Comparison of ENCODE assay signal across 8 cellular contexts in the genomic region with DNA sequence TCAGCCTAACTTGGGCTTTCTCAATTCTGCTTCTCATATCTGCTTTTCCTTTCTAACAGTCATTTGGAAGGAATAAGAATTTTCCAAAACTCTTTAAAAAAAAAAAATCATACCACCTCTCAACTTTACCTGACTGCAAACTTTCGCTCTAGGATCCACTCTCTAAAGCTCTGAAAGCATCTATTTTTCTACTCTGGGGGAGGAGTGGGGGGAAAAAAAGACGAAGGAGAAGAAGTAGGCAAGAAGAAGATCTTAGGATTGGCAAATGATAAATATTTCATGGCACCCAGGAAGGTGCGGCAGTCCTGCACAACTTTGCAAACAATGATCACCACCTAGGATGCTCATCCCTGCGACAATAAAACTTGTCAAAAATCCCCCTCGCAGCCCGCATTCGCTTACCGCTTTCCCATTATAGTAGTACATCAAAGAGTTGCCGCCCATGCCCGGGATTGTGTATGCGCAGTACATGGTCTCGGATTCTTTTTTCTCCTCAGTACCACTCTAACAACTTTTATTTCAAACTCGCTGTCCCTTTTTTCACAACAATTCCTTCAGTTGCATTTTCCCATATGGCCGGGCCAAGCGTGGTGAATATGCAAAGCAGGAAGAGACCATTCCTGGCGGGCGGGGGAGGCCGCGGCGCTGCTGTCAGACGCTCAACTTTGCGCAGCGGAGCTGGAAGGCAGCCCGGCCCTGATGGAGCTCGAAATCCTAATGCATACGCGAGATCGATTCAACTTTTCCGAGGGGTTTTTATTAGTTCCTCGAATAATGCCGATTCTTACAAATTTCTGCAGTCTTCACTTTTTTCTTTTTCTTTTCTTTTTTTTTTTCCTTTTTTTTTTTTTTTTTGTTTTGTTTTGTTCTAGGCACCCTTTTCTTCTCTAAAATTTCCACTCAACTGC.
A peak's percentile ranks its signal among the peaks of the same experiment; 100 is the strongest.
DNase-seq lines count a peak whose midpoint lies in the region; ATAC-seq, FAIRE-seq and TF ChIP-seq lines count a peak whose summit lies in the region.

No MANE protein-coding gene starts in this region.

- H3K4me3 ChIP-seq in AG09309 (ENCODE audit: control insufficient read depth, low read depth, low read length) = peak overlapping the region; percentile 55
- peak overlapping the region; percentile 71 for H3K4me3 ChIP-seq in fibroblast of the aortic adventitia (ENCODE audit: low read depth, low read length)
- peak overlapping the region; percentile 61 for H3K4me3 ChIP-seq in thymus (ENCODE audit: low read length)

- FAIRE-seq in GM18507 (lab: Jason Lieb, UNC) = peak; percentile 91

- WGBS in thymus = under 1% methylated on average over 31 of the region's 31 CpGs

- H3K4me1 ChIP-seq in thymus (ENCODE audit: control insufficient read depth, insufficient read depth, low read length) = peaks cover 5% of the 10 kb centered on the region

- no peak overlapping the region for H3K27ac Mint-ChIP-seq in activated CD8-positive, alpha-beta memory T cell treated with anti-CD3 and anti-CD28 coated beads, Interleukin-2, amount 10 ng/mL, durations not matched to agents 7 days and 5 days
- H3K27ac Mint-ChIP-seq in naive thymus-derived CD8-positive, alpha-beta T cell = peak overlapping the region in 1 of 10 donors; percentile 81

- DNase-seq in AG09309 (ENCODE audit: low read depth) (peak; percentile 78), GM18507 (ENCODE audit: extremely low spot score, insufficient read length, low read depth) (no peak), NCI-H2107 treated with DMSO at 0.1 percent for 48 hours (lab: John Stamatoyannopoulos, UW; ENCODE audit: unreplicated experiment) (peak; percentile 88), fibroblast of the aortic adventitia (ENCODE audit: low read depth) (peak; percentile 93)
- peak; percentile 43 for DNase-seq in activated CD8-positive, alpha-beta memory T cell treated with anti-CD3 and anti-CD28 coated beads, Interleukin-2, amount 10 ng/mL, durations not matched to agents 7 days and 5 days
- DNase-seq in naive thymus-derived CD8-positive, alpha-beta T cell = peak in 5 of 10 donors; percentile 0 to 58 (median 7)

- POLR2A ChIA-PET in naive thymus-derived CD8-positive, alpha-beta T cell (lab: Charles Lee) = no interaction called here

- H3K27ac ChIP-seq in thymus (ENCODE audit: low read depth) = peak overlapping the region; percentile 25

- no peaks in the 10 kb centered on the region for H3K9me3 ChIP-seq in thymus (ENCODE audit: control insufficient read depth)

- peaks cover 1% of the 10 kb centered on the region for H3K36me3 Mint-ChIP-seq in activated CD8-positive, alpha-beta memory T cell treated with anti-CD3 and anti-CD28 coated beads, Interleukin-2, amount 10 ng/mL, durations not matched to agents 7 days and 5 days
- peaks cover 0 to 2% (median 1%) of the 10 kb centered on the region in 3 donors for H3K36me3 Mint-ChIP-seq in naive thymus-derived CD8-positive, alpha-beta T cell

- ATAC-seq in HG02938 (IDR thresholded peaks at IDR 0.05; ENCODE audit: unreplicated experiment) = peak; percentile 61
- ATAC-seq in activated CD8-positive, alpha-beta memory T cell treated with anti-CD3 and anti-CD28 coated beads, Interleukin-2, amount 10 ng/mL, durations not matched to agents 7 days and 5 days = no peak
- peak in 1 of 2 donors; percentile 61 for ATAC-seq in naive thymus-derived CD8-positive, alpha-beta T cell

- H3K4me1 Mint-ChIP-seq in activated CD8-positive, alpha-beta memory T cell treated with anti-CD3 and anti-CD28 coated beads, Interleukin-2, amount 10 ng/mL, durations not matched to agents 7 days and 5 days = peaks cover 5% of the 10 kb centered on the region
- peaks cover 3 to 56% (median 11%) of the 10 kb centered on the region in 4 donors for H3K4me1 Mint-ChIP-seq in naive thymus-derived CD8-positive, alpha-beta T cell

- no peaks in the 10 kb centered on the region for H3K27me3 ChIP-seq in thymus (ENCODE audit: control insufficient read depth, insufficient read depth)

- peaks cover 3% of the 10 kb centered on the region for H3K9me3 Mint-ChIP-seq in activated CD8-positive, alpha-beta memory T cell treated with anti-CD3 and anti-CD28 coated beads, Interleukin-2, amount 10 ng/mL, durations not matched to agents 7 days and 5 days (ENCODE audit: low read depth)
- H3K9me3 Mint-ChIP-seq in naive thymus-derived CD8-positive, alpha-beta T cell = no peaks in the 10 kb centered on the region

- H3K27me3 Mint-ChIP-seq in activated CD8-positive, alpha-beta memory T cell treated with anti-CD3 and anti-CD28 coated beads, Interleukin-2, amount 10 ng/mL, durations not matched to agents 7 days and 5 days = peaks cover 43% of the 10 kb centered on the region
- H3K27me3 Mint-ChIP-seq in naive thymus-derived CD8-positive, alpha-beta T cell = peaks cover 22 to 48% (median 29%) of the 10 kb centered on the region in 5 donors

- peak overlapping the region; percentile 61 for H3K4me3 Mint-ChIP-seq in activated CD8-positive, alpha-beta memory T cell treated with anti-CD3 and anti-CD28 coated beads, Interleukin-2, amount 10 ng/mL, durations not matched to agents 7 days and 5 days
- H3K4me3 Mint-ChIP-seq in naive thymus-derived CD8-positive, alpha-beta T cell = peak overlapping the region; percentile 66 to 97 (median 80)

- H3K36me3 ChIP-seq in thymus (ENCODE audit: control insufficient read depth, insufficient read depth) = no peaks in the 10 kb centered on the region

- CTCF ChIA-PET in activated CD8-positive, alpha-beta memory T cell treated with anti-CD3 and anti-CD28 coated beads, Interleukin-2, amount 10 ng/mL, durations not matched to agents 7 days and 5 days (lab: Charles Lee) = no interaction called here

- no peak for TF ChIP-seq CTCF in AG09309 (IDR thresholded peaks at IDR 0.05; ENCODE audit: control insufficient read depth, insufficient read depth, low read depth, low read length, missing control alignments)
- TF ChIP-seq CTCF in fibroblast of the aortic adventitia (IDR thresholded peaks at IDR 0.05; ENCODE audit: insufficient read depth, low read length) = no peak
